Comparison of ENCODE assay signal across 26 cellular contexts in the genomic region with DNA sequence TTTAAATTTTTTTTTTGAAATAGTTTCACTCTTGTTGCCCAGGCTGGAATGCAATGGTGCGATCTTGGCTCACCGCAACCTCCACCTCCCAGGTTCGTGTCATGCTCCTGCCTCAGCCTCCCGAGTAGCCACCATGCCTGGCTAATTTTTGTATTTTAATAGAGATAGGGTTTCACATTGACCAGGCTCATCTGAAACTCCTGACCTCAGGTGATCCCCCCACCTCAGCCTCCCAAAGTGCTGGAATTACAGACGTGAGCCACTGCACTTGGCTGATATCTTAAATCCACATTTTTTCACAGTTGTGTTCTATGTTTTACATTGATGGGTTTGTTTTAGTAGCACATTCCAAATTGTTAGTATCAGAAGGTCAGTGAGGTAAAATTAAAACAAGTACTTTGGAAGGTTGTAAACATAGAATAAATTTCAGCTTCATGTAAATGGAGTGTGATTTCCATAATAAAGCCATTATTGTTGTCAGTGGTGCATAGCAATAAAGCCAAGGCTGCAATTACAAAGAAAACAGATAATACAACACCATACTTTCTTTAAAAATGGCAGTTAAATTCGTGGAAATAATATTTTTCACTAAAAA.
"Had no signal": no experiment of that assay in that cellular context is flagged by ENCODE, and none has a peak within 500 bp of the region (broad histone marks: within the 10 kb centered on the region; RNA-seq: fewer than 3 reads in every experiment).

No MANE protein-coding gene starts in this region.

- H3K4me3 Mint-ChIP-seq: activated CD4-positive, alpha-beta T cell treated with anti-CD3 and anti-CD28 coated beads, Interleukin-2, amount 10 ng/mL, durations not matched to agents 7 days and 5 days; activated CD8-positive, alpha-beta T cell treated with anti-CD3 and anti-CD28 coated beads for 36 hours; activated naive CD8-positive, alpha-beta T cell; dendritic cell treated with granulocyte-macrophage colony-stimulating factor and Interleukin-4, amounts not matched to agents 40 ng/mL and 50 ng/mL, for 4 days; naive thymus-derived CD4-positive, alpha-beta T cell; neural progenitor cell; stimulated activated memory B cell treated with anti-CD40 and anti-IgM and Interleukin-4, amounts not matched to agents 10 μg/mL and 1 μg/mL and 100 μg/mL, for 72 hours; T-helper 17 cell; type B pancreatic cell had no signal

- ATAC-seq: activated CD8-positive, alpha-beta T cell treated with anti-CD3 and anti-CD28 coated beads for 36 hours; gastrocnemius medialis; naive thymus-derived CD4-positive, alpha-beta T cell; stimulated activated memory B cell treated with anti-CD40 and anti-IgM and Interleukin-4, amounts not matched to agents 10 μg/mL and 1 μg/mL and 100 μg/mL, for 72 hours; T-helper 17 cell had no signal

- DNase-seq: activated CD4-positive, alpha-beta T cell treated with anti-CD3 and anti-CD28 coated beads, Interleukin-2, amount 10 ng/mL, durations not matched to agents 7 days and 5 days; activated CD4-positive, CD25-positive, alpha-beta regulatory T cell treated with anti-CD3 and anti-CD28 coated beads, Interleukin-2, amount 50 U/mL, for 72 hours; activated CD8-positive, alpha-beta T cell treated with anti-CD3 and anti-CD28 coated beads for 36 hours; adrenal gland; brain microvascular endothelial cell; caudate nucleus; effector CD8-positive, alpha-beta T cell; esophagus squamous epithelium; gastrocnemius medialis; hippocampal formation; kidney; left lung; naive thymus-derived CD4-positive, alpha-beta T cell; posterior cingulate gyrus; small intestine; stimulated activated CD4-positive, alpha-beta T cell treated with anti-CD3 and anti-CD28 coated beads, Interleukin-15, amount 100 ng/mL, for 24 hours; T-helper 17 cell had no signal

- H3K4me2 ChIP-seq: neural progenitor cell had no signal

- H3K27ac ChIP-seq: ascending aorta, brain microvascular endothelial cell, esophagus squamous epithelium, gastrocnemius medialis, neural progenitor cell, vagina, VCaP had no signal

- H3K4me3 ChIP-seq: adrenal gland, ascending aorta, esophagus squamous epithelium, gastrocnemius medialis, left lung, lung, neural progenitor cell, vagina had no signal

- H3K9me3 ChIP-seq: adrenal gland, ascending aorta, esophagus squamous epithelium, gastrocnemius medialis, left lung, vagina had no signal

- H3K27me3 Mint-ChIP-seq: activated CD8-positive, alpha-beta T cell treated with anti-CD3 and anti-CD28 coated beads for 36 hours; activated naive CD8-positive, alpha-beta T cell; dendritic cell treated with granulocyte-macrophage colony-stimulating factor and Interleukin-4, amounts not matched to agents 40 ng/mL and 50 ng/mL, for 4 days; type B pancreatic cell had no signal

- H3K9ac ChIP-seq: neural progenitor cell had no signal

- H3K27ac Mint-ChIP-seq: activated CD4-positive, alpha-beta T cell treated with anti-CD3 and anti-CD28 coated beads, Interleukin-2, amount 10 ng/mL, durations not matched to agents 7 days and 5 days; activated CD8-positive, alpha-beta T cell treated with anti-CD3 and anti-CD28 coated beads for 36 hours; activated naive CD8-positive, alpha-beta T cell; dendritic cell treated with granulocyte-macrophage colony-stimulating factor and Interleukin-4, amounts not matched to agents 40 ng/mL and 50 ng/mL, for 4 days; naive thymus-derived CD4-positive, alpha-beta T cell; neural progenitor cell; stimulated activated memory B cell treated with anti-CD40 and anti-IgM and Interleukin-4, amounts not matched to agents 10 μg/mL and 1 μg/mL and 100 μg/mL, for 72 hours; T-helper 17 cell; type B pancreatic cell had no signal

- H2AFZ ChIP-seq: neural progenitor cell had no signal

- H3K4me1 Mint-ChIP-seq: activated CD4-positive, alpha-beta T cell treated with anti-CD3 and anti-CD28 coated beads, Interleukin-2, amount 10 ng/mL, durations not matched to agents 7 days and 5 days; naive thymus-derived CD4-positive, alpha-beta T cell; stimulated activated memory B cell treated with anti-CD40 and anti-IgM and Interleukin-4, amounts not matched to agents 10 μg/mL and 1 μg/mL and 100 μg/mL, for 72 hours had no signal

- H3K9me3 Mint-ChIP-seq: activated CD4-positive, alpha-beta T cell treated with anti-CD3 and anti-CD28 coated beads, Interleukin-2, amount 10 ng/mL, durations not matched to agents 7 days and 5 days; activated CD8-positive, alpha-beta T cell treated with anti-CD3 and anti-CD28 coated beads for 36 hours; dendritic cell treated with granulocyte-macrophage colony-stimulating factor and Interleukin-4, amounts not matched to agents 40 ng/mL and 50 ng/mL, for 4 days; naive thymus-derived CD4-positive, alpha-beta T cell; neural progenitor cell; stimulated activated memory B cell treated with anti-CD40 and anti-IgM and Interleukin-4, amounts not matched to agents 10 μg/mL and 1 μg/mL and 100 μg/mL, for 72 hours; type B pancreatic cell had no signal

- H3K4me1 ChIP-seq: vagina had no signal

- H3K36me3 ChIP-seq: adrenal gland, ascending aorta, brain microvascular endothelial cell, esophagus squamous epithelium, gastrocnemius medialis, left lung, neural progenitor cell, vagina had no signal

- H3K27me3 ChIP-seq: adrenal gland, ascending aorta, brain microvascular endothelial cell, esophagus squamous epithelium, gastrocnemius medialis, left lung, neural progenitor cell, vagina had no signal

- H3K36me3 Mint-ChIP-seq: activated naive CD8-positive, alpha-beta T cell; naive thymus-derived CD4-positive, alpha-beta T cell; stimulated activated memory B cell treated with anti-CD40 and anti-IgM and Interleukin-4, amounts not matched to agents 10 μg/mL and 1 μg/mL and 100 μg/mL, for 72 hours; type B pancreatic cell had no signal
